14 cellular contexts compared by ENCODE assay signal in the genomic region with DNA sequence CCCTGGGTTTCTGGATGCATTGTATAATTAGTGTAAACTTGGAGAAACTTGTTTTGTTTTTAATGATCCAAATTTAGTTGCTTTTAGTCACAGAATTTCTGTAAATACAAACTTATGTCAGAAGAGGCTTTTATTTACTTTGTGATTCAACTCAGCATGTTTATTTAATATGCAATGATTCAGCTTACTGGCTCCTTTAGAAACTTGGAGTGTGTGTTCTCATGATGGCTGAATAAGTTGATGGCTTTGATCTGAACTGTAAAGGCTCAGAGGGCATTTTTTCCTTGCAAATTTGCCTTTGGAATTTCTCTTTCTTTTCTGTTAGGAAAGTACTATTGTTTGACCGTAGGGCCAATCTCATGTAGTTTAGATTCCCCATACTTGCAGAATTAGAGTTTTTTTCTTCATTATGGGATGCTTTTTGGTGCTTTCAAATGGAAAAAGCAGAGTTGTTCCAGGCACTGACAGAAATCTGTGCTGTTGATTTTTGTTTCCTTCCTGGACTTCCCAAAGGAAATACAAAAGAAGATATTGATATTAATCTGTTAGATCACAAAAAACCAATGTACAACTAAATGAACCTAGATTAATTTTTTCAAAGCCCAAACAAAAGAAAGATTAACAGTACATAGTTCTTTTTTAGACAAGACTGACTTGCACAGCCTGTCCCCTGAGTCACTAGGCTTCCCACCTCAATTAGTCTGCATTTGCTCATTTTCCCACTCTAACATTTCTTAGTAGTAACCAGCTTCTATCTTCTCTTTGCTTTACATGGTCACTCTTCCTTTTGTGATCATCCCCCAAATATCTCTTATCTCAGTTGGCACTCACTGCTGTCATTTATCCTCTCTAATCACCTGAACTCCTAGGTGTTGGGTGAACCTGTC.
DNase-seq lines count a peak whose midpoint lies in the region; ATAC-seq and TF ChIP-seq lines count a peak whose summit lies in the region.
"Had no signal": no experiment of that assay in that cellular context is flagged by ENCODE, and none has a peak within 500 bp of the region (broad histone marks: within the 10 kb centered on the region; RNA-seq: fewer than 3 reads in every experiment).

No MANE protein-coding gene starts in this region.

- DNase-seq in DMS53 treated with DMSO at 0.1 percent for 48 hours (lab: John Stamatoyannopoulos, UW; ENCODE audit: unreplicated experiment), result peak; percentile 88
- DNase-seq in PC-9, result peak; percentile 9 to 95
- DNase-seq in fibroblast of lung (ENCODE audit: low read depth in 2 of 2), result peak; percentile 84 to 88
- no peak for DNase-seq in esophagus muscularis mucosa (ENCODE audit: extremely low spot score)
- no peak for DNase-seq in NCI-H2196 (lab: John Stamatoyannopoulos, UW; ENCODE audit: unreplicated experiment)
- DNase-seq in SJCRH30, result no peak
- DNase-seq: activated CD4-positive, alpha-beta T cell treated with anti-CD3 and anti-CD28 coated beads, Interleukin-2, amount 10 ng/mL, durations not matched to agents 7 days and 5 days; DMS153; esophagus squamous epithelium; NCI-H187 treated with DMSO at 0.1 percent for 48 hours; SHP77 had no signal

- no TSS peak for BruUV-seq in PC-9 (replicated peaks; lab: Mats Ljungman, UMichigan)

- H3K9ac ChIP-seq in fibroblast of lung (ENCODE audit: insufficient read depth, low read length), result no peak overlapping the region

- H4K20me1 ChIP-seq in PC-9 (ENCODE audit: insufficient read depth), result no peaks in the 10 kb centered on the region
- H4K20me1 ChIP-seq in fibroblast of lung (ENCODE audit: control insufficient read depth, extremely low read depth, insufficient read depth, low read length), result no peaks in the 10 kb centered on the region

- H3K27ac ChIP-seq in PC-9 (peak overlapping the region; percentile 73), fibroblast of lung (ENCODE audit: insufficient read depth, low read length) (peak overlapping the region; percentile 60), esophagus muscularis mucosa (replicated peaks in 1 of 4) (no peak overlapping the region), SJCRH30 (no peak overlapping the region)
- H3K27ac ChIP-seq: HL-60 had no signal

- TF ChIP-seq EP300 in esophagus muscularis mucosa (IDR thresholded peaks at IDR 0.05), result no peak

- TF ChIP-seq CTCF in PC-9 (conservative IDR thresholded peaks at IDR 0.05), result no peak
- TF ChIP-seq CTCF in fibroblast of lung (conservative IDR thresholded peaks at IDR 0.05 in 1 of 2, IDR thresholded peaks at IDR 0.05 in 1 of 2; ENCODE audit: low read depth in 1 of 2, low read length in 2 of 2), result no peak
- TF ChIP-seq CTCF in esophagus muscularis mucosa (IDR thresholded peaks at IDR 0.05), result no peak

- H3K4me3 ChIP-seq in PC-9 (peak overlapping the region; percentile 3), fibroblast of lung (replicated peaks in 1 of 4; ENCODE audit: control extremely low read depth in 1 of 4, insufficient read depth in 1 of 4, low read depth in 3 of 4, low read length in 4 of 4) (peak overlapping the region in 1 of 4 experiments; percentile 26), neuron (ENCODE audit: low read length) (no peak overlapping the region), esophagus muscularis mucosa (no peak overlapping the region), SJCRH30 (no peak overlapping the region)
- H3K4me3 ChIP-seq: esophagus squamous epithelium had no signal

- H3K79me2 ChIP-seq in PC-9 (ENCODE audit: low read depth), result no peaks in the 10 kb centered on the region
- no peaks in the 10 kb centered on the region for H3K79me2 ChIP-seq in fibroblast of lung (ENCODE audit: control insufficient read depth, insufficient read depth, low read length)

- peaks cover 18% of the 10 kb centered on the region for H3F3A ChIP-seq in PC-9 (ENCODE audit: insufficient read depth, low read depth)

- H3K9me2 ChIP-seq in PC-9 (ENCODE audit: insufficient read depth), result no peaks in the 10 kb centered on the region

- intact Hi-C loops in PC-9 (cut with micrococcal nuclease; ENCODE audit: unreplicated experiment) (loop anchor here (2.0 kb wide), 1 partner anchor 44 kb away; no protein-coding TSS in a partner anchor), esophagus muscularis mucosa (cut with DNase I) (no loop called here)

- H3K9me3 ChIP-seq in PC-9 (ENCODE audit: insufficient read depth, low read depth), result peaks cover 9% of the 10 kb centered on the region
- H3K9me3 ChIP-seq in fibroblast of lung (ENCODE audit: control insufficient read depth, insufficient read depth, low read depth, low read length), result no peaks in the 10 kb centered on the region
- H3K9me3 ChIP-seq in neuron (ENCODE audit: low read length), result no peaks in the 10 kb centered on the region
- no peaks in the 10 kb centered on the region for H3K9me3 ChIP-seq in esophagus muscularis mucosa
- no peaks in the 10 kb centered on the region for H3K9me3 ChIP-seq in SJCRH30 (replicated peaks)
- H3K9me3 ChIP-seq: esophagus squamous epithelium had no signal

- POLR2A ChIA-PET in PC-9 (lab: Charles Lee; ENCODE audit: unreplicated experiment), result interaction anchor here (0.5 to 0.6 kb wide), 4 partner anchors 57 to 414 kb away, joined by 3 to 7 read pairs (median 4); no protein-coding TSS in a partner anchor

- no peaks in the 10 kb centered on the region for H3K27me3 ChIP-seq in PC-9 (ENCODE audit: insufficient read depth, low read depth)
- H3K27me3 ChIP-seq in fibroblast of lung (ENCODE audit: control insufficient read depth, insufficient read depth, low read length), result no peaks in the 10 kb centered on the region
- H3K27me3 ChIP-seq in neuron (ENCODE audit: insufficient read depth, low read length), result no peaks in the 10 kb centered on the region
- H3K27me3 ChIP-seq in esophagus muscularis mucosa, result no peaks in the 10 kb centered on the region
- H3K27me3 ChIP-seq in SJCRH30, result no peaks in the 10 kb centered on the region
- H3K27me3 ChIP-seq: esophagus squamous epithelium had no signal

- no peak for TF ChIP-seq POLR2A in esophagus muscularis mucosa (IDR thresholded peaks at IDR 0.05; ENCODE audit: low read depth)

- H3K36me3 ChIP-seq in PC-9 (ENCODE audit: low read depth) (0 out of 2 replicates have a peak, but pooled peaks cover 6% of the 10 kb centered on the region), fibroblast of lung (ENCODE audit: control insufficient read depth, insufficient read depth, low read length) (no peaks in the 10 kb centered on the region), neuron (ENCODE audit: insufficient read depth, low read length) (no peaks in the 10 kb centered on the region), esophagus muscularis mucosa (no peaks in the 10 kb centered on the region), SJCRH30 (no peaks in the 10 kb centered on the region)
- H3K36me3 ChIP-seq: esophagus squamous epithelium had no signal

- ATAC-seq in HG02884 (IDR thresholded peaks at IDR 0.05; ENCODE audit: unreplicated experiment), result no peak

- CTCF ChIA-PET in PC-9 (lab: Charles Lee), result interaction anchor here (0.6 to 1.2 kb wide), 2 partner anchors 87 to 414 kb away, joined by 3 to 5 read pairs; no protein-coding TSS in a partner anchor

- peaks cover 42% of the 10 kb centered on the region for H3K4me1 ChIP-seq in PC-9 (replicated peaks; ENCODE audit: insufficient read depth)
- H3K4me1 ChIP-seq in fibroblast of lung (ENCODE audit: control insufficient read depth, extremely low read depth, insufficient read depth, low read length), result peaks cover 10% of the 10 kb centered on the region
- peaks cover 14% of the 10 kb centered on the region for H3K4me1 ChIP-seq in neuron (ENCODE audit: insufficient read depth, low read length)
- peaks cover 0 to 13% (median 8%) of the 10 kb centered on the region in 4 donors for H3K4me1 ChIP-seq in esophagus muscularis mucosa
- H3K4me1 ChIP-seq in SJCRH30, result no peaks in the 10 kb centered on the region

- H3K4me2 ChIP-seq in PC-9, result peak overlapping the region; percentile 55
- peak overlapping the region; percentile 7 for H3K4me2 ChIP-seq in fibroblast of lung (ENCODE audit: extremely low read depth, insufficient read depth, low read length)

- 52% methylated on average over 1 of the region's 1 CpG for WGBS in esophagus muscularis mucosa

- H2AFZ ChIP-seq in PC-9 (no peak overlapping the region; the same call in 1 of the 2 replicates), fibroblast of lung (ENCODE audit: low read length) (no peak overlapping the region), neuron (ENCODE audit: low read depth, low read length) (peak overlapping the region; percentile 41)

Comparison
In these comparisons a context has a peak if more than half of its experiments do, and no peak if none do; other contexts are left out.
1. DNase-seq: peak in DMS53 treated with DMSO at 0.1 percent for 48 hours (single experiment), PC-9 (2 of 2) and fibroblast of lung (2 of 2); none in esophagus muscularis mucosa (single experiment), NCI-H2196 (single experiment) and SJCRH30 (0 of 2).
2. H3K27ac ChIP-seq: peak in PC-9 (single experiment) and fibroblast of lung (single experiment); none in esophagus muscularis mucosa (0 of 4) and SJCRH30 (single experiment).